ENCODE assay signal across 9 cellular contexts in the genomic region with DNA sequence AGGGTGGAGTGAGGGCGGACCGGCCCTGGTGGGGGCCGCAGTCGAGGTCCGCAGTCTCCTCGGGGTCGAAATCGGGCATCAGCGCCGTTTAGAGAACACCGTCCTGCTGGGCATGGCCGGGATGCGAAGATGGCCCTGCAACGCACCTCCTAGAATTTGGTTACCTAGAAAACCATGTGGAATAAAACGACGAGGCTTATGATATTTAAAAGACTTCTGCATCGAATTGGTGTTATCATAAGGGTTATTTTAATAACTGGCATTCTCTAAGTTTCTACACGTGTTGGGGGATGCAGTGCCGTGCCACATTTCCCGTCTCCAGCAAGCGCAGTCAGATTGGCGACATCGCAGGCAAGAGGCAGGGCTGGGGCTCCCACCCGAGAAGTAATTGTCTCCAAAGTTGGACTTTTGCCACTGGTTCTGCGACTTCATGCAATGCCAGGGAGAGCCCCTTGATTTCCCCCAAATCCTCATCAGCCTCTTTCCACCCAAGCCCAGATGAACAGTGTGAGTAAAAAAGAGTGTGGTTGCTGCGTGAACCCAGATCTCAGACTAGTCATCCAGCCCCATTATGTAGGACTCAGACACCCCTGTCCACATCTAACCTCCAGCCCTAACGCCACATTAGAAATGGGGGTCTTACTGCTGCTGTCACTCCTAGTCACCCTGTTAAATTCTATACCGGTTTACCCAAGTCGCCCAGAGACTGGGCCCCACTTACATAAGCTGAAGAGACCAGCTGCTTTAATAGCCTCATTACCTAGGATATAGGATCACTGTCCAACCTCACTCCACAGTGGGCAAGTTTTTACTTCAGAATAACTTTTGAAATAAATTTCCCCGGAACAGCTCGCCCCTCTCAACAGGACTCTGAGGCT. TPM values are rescaled to one million over a fixed set of nuclear protein-coding genes. Genes with fewer than 3 reads are reported as not detected.
DNase-seq lines count a peak whose midpoint lies in the region; ATAC-seq, FAIRE-seq and TF ChIP-seq lines count a peak whose summit lies in the region.
"Had no signal": no experiment of that assay in that cellular context is flagged by ENCODE, and none has a peak within 500 bp of the region (broad histone marks: within the 10 kb centered on the region; RNA-seq: fewer than 3 reads in every experiment).

No MANE protein-coding gene starts in this region.

- no peak overlapping the region for H3K23ac ChIP-seq in H1 (ENCODE audit: insufficient read length)

- H2BK20ac ChIP-seq in H1 (ENCODE audit: low read length) = no peak overlapping the region

- H3K4me3 Mint-ChIP-seq in naive thymus-derived CD8-positive, alpha-beta T cell = peak overlapping the region; percentile 86 to 99 (median 90)

- peaks cover 12 to 19% (median 16%) of the 10 kb centered on the region in 4 experiments for H3K4me1 ChIP-seq in H1 (replicated peaks in 1 of 4; ENCODE audit: control insufficient read depth in 3 of 4, insufficient read depth in 4 of 4, low read length in 3 of 4)
- no peaks in the 10 kb centered on the region for H3K4me1 ChIP-seq in urinary bladder (ENCODE audit: insufficient read depth)

- H3K27ac Mint-ChIP-seq in naive thymus-derived CD8-positive, alpha-beta T cell = peak overlapping the region; percentile 95 to 100 (median 99)

- H3K27ac ChIP-seq in H1 (ENCODE audit: low read depth, low read length) (peak overlapping the region; percentile 88), urinary bladder (ENCODE audit: low read depth) (peak overlapping the region; percentile 100)

- H3K4ac ChIP-seq in H1 (replicated peaks; ENCODE audit: insufficient read length, low read depth, low read length) = peak overlapping the region; percentile 3

- H3K9me3 Mint-ChIP-seq in naive thymus-derived CD8-positive, alpha-beta T cell = no peaks in the 10 kb centered on the region

- 0 out of 2 replicates have a peak overlapping the region, but pooled peaks have one; percentile 40 for H2BK15ac ChIP-seq in H1 (ENCODE audit: low read length)

- no peak overlapping the region for H3K14ac ChIP-seq in H1 (ENCODE audit: insufficient read length)

- no peak overlapping the region for H4K5ac ChIP-seq in H1 (ENCODE audit: insufficient read length, low read depth, low read length)

- no peak for TF ChIP-seq POLR2A in H1 (IDR thresholded peaks at IDR 0.05; ENCODE audit: control extremely low read depth in 1 of 2, low read depth in 2 of 2, low read length in 2 of 2)

- no peak overlapping the region for H2AK5ac ChIP-seq in H1 (ENCODE audit: low read depth, low read length)

- CTCF ChIA-PET in H1 (lab: Charles Lee; ENCODE audit: partially characterized antibody) = interaction anchor here (1.0 to 3.4 kb wide), 4 partner anchors 11 to 55 kb away, joined by 3 to 29 read pairs (median 4); no protein-coding TSS in a partner anchor

- TF ChIP-seq CTCF in H1 (IDR thresholded peaks at IDR 0.05; ENCODE audit: control extremely low read depth in 1 of 3, insufficient read depth in 1 of 3, low read depth in 1 of 3, low read length in 3 of 3) = no peak

- H3K79me1 ChIP-seq in H1 (ENCODE audit: low read depth, low read length) = no peaks in the 10 kb centered on the region

- DNase-seq in NOMO-1 treated with DMSO at 0.1 percent for 48 hours (lab: John Stamatoyannopoulos, UW; ENCODE audit: unreplicated experiment) (peak; percentile 54), NOMO-1 treated with dmso at 0.1 percent for 144 hours (lab: John Stamatoyannopoulos, UW; ENCODE audit: unreplicated experiment) (no peak), H1 (ENCODE audit: low read depth in 1 of 2, low spot score in 2 of 2) (no peak), NCI-H187 treated with DMSO at 0.1 percent for 48 hours (lab: John Stamatoyannopoulos, UW) (no peak)
- peak in 5 of 10 donors; percentile 46 to 73 (median 51) for DNase-seq in naive thymus-derived CD8-positive, alpha-beta T cell

- POLR2A ChIA-PET in H1 (lab: Charles Lee; ENCODE audit: partially characterized antibody) = interaction anchor here (1.1 to 2.0 kb wide), 3 partner anchors 10 to 352 kb away, joined by 3 to 5 read pairs (median 3); a partner anchor contains a TSS
- POLR2A ChIA-PET in naive thymus-derived CD8-positive, alpha-beta T cell (lab: Charles Lee) = interaction anchor here (0.6 to 8.3 kb wide), 9 partner anchors 10 to 390 kb away, joined by 3 to 173 read pairs (median 4); a partner anchor contains a TSS

- peaks cover 8% of the 10 kb centered on the region for H3K23me2 ChIP-seq in H1 (ENCODE audit: low read depth, low read length)

- no peak overlapping the region for H2BK5ac ChIP-seq in H1 (ENCODE audit: low read depth, low read length)

- H3K36me3 Mint-ChIP-seq in naive thymus-derived CD8-positive, alpha-beta T cell = peaks cover under 1 to 18% (median 12%) of the 10 kb centered on the region in 3 donors

- no peak overlapping the region for H2BK120ac ChIP-seq in H1 (replicated peaks; ENCODE audit: low read depth, low read length)

- 0 out of 7 replicates have a peak, but pooled peaks cover 0 to 2% (median 0%) of the 10 kb centered on the region in 4 experiments for H3K27me3 ChIP-seq in H1 (replicated peaks in 1 of 4; ENCODE audit: control insufficient read depth in 3 of 4, extremely low read depth in 1 of 4, insufficient read depth in 3 of 4, low read length in 3 of 4)

- WGBS in H1 (ENCODE audit: extremely low coverage in 1 of 2, insufficient coverage in 1 of 2, insufficient read length in 1 of 2, insufficient replicate concordance in 2 of 2, low coverage in 1 of 2, low lambda C conversion rate in 2 of 2, missing lambda C conversion rate in 1 of 2), 2 experiments = 23% methylated on average over 30 of the region's 31 CpGs; no CpG with 5 or more reads in 1 of the 2 experiments
- 17% methylated on average over 31 of the region's 31 CpGs for WGBS in urinary bladder

- no peaks in the 10 kb centered on the region for H3K79me2 ChIP-seq in H1 (ENCODE audit: control insufficient read depth in 1 of 2, insufficient read depth in 2 of 2, low read length in 2 of 2)

- H3K9me3 ChIP-seq in H1 (ENCODE audit: insufficient read depth in 2 of 2, low read depth in 1 of 2, low read length in 1 of 2) = no peaks in the 10 kb centered on the region

- H3K4me1 Mint-ChIP-seq in naive thymus-derived CD8-positive, alpha-beta T cell = peaks cover 19 to 65% (median 57%) of the 10 kb centered on the region in 4 donors

- peak overlapping the region; percentile 71; the same call in 1 of the 2 replicates for H2BK12ac ChIP-seq in H1 (ENCODE audit: low read depth, low read length)

- no peak for TF ChIP-seq RAD21 in H1 (IDR thresholded peaks at IDR 0.05 in 1 of 2, conservative IDR thresholded peaks at IDR 0.05 in 1 of 2; ENCODE audit: low read depth in 2 of 2, low read length in 2 of 2)

- peak overlapping the region; percentile 69 to 80 (median 78) for H3K4me3 ChIP-seq in H1 (ENCODE audit: extremely low read depth in 1 of 4, insufficient read depth in 2 of 4, low read depth in 3 of 4, low read length in 4 of 4)
- H3K4me3 ChIP-seq in urinary bladder (ENCODE audit: low read depth, low read length) = peak overlapping the region; percentile 72

- H3K27me3 Mint-ChIP-seq in naive thymus-derived CD8-positive, alpha-beta T cell = peaks cover 0 to 3% (median 0%) of the 10 kb centered on the region in 5 donors

- H3K18ac ChIP-seq in H1 (ENCODE audit: extremely low read depth, low read length) = peak overlapping the region; percentile 73; the same call in 1 of the 2 replicates

- no peaks in the 10 kb centered on the region for H4K20me1 ChIP-seq in H1 (replicated peaks in 1 of 2; ENCODE audit: control insufficient read depth in 1 of 2, insufficient read depth in 2 of 2, low read length in 2 of 2)

- H3K36me3 ChIP-seq in H1 (ENCODE audit: control insufficient read depth in 2 of 4, insufficient read depth in 4 of 4, low read length in 3 of 4) = no peaks in the 10 kb centered on the region
- no peaks in the 10 kb centered on the region for H3K36me3 ChIP-seq in urinary bladder (ENCODE audit: insufficient read depth)

- peak overlapping the region; percentile 66 for H4K8ac ChIP-seq in H1 (ENCODE audit: extremely low read depth, insufficient read depth, low read length)

- peak overlapping the region; percentile 48 for H3K56ac ChIP-seq in H1 (replicated peaks; ENCODE audit: insufficient read length, low read depth, low read length)

- H4K91ac ChIP-seq in H1 (replicated peaks; ENCODE audit: insufficient read length, low read length) = peak overlapping the region; percentile 29

- FAIRE-seq in H1 (lab: Jason Lieb, UNC) = no peak

- peak overlapping the region in 3 of 4 experiments; percentile 58 to 93 (median 92); a peak in 6 of 7 replicates for H3K9ac ChIP-seq in H1 (replicated peaks in 1 of 4; ENCODE audit: extremely low read depth in 1 of 4, low read depth in 3 of 4, low read length in 3 of 4)

- ATAC-seq in activated CD4-positive, CD25-positive, alpha-beta regulatory T cell treated with anti-CD3 and anti-CD28 coated beads, Interleukin-2, amount 50 U/mL, for 24 hours = peak; percentile 14 to 18
- ATAC-seq in naive thymus-derived CD8-positive, alpha-beta T cell = peak; percentile 3 to 4
- no peak for ATAC-seq in HG03095 (IDR thresholded peaks at IDR 0.05; ENCODE audit: unreplicated experiment)

- TF ChIP-seq EP300 in H1 (IDR thresholded peaks at IDR 0.05; ENCODE audit: borderline replicate concordance in 1 of 2, low read depth in 2 of 2, low read length in 2 of 2) = no peak

- peak overlapping the region; percentile 80 to 89 for H3K4me2 ChIP-seq in H1 (ENCODE audit: insufficient read depth in 1 of 2, low read depth in 2 of 2, low read length in 2 of 2)

- H2AFZ ChIP-seq in H1 (ENCODE audit: low read length) = no peak overlapping the region

RNA-seq across cellular contexts. Expression of a gene that starts 0.6 kb away (rescaled TPM):
- 6.0 and 8.7 TPM in 2 replicates for total RNA-seq in H1 (2021; fragmentation: NEBNext Ultra II Directional; extraction: Animal tissue kit (Norgen Biotek cat#: 25700))
- polyA plus RNA-seq in H1 (2011; rRNA removed) = 8.7 and 10.3 TPM in 2 replicates
- polyA plus RNA-seq in H1 (2011; cell fraction: cytosol; rRNA removed) = 9.7 TPM
- 19.8 TPM for polyA plus RNA-seq in H1 (2011; cell fraction: nucleus; rRNA removed)
- polyA plus RNA-seq in H1 (2012, experiment 1 of 2) = 10.0 to 13.4 TPM (median 11.4 TPM) in 4 replicates
- polyA plus RNA-seq in H1 (2012, experiment 2 of 2) = 4.7 TPM
- polyA plus RNA-seq in H1 (2013, experiment 1 of 2) = 8.4 TPM
- polyA plus RNA-seq in H1 (2013, experiment 2 of 2) = 9.0 TPM
- 5.3 and 7.8 TPM in 2 replicates for polyA minus RNA-seq in H1 (2011; rRNA and poly(A)+ RNA removed)
- 7.1 TPM for polyA minus RNA-seq in H1 (2011; cell fraction: cytosol; rRNA and poly(A)+ RNA removed)
- 14.8 TPM for polyA minus RNA-seq in H1 (2011; cell fraction: nucleus; rRNA and poly(A)+ RNA removed)
- total RNA-seq in naive thymus-derived CD8-positive, alpha-beta T cell = 10 to 100 TPM; 22.6 to 24.2 TPM
- polyA plus RNA-seq in naive thymus-derived CD8-positive, alpha-beta T cell = 10 to 100 TPM; 22.1 to 33.2 (median 26.0) TPM
- 6.4 TPM for total RNA-seq in urinary bladder
- 16.8 TPM for polyA plus RNA-seq in urinary bladder

RNA-seq across cellular contexts. Expression of a gene that starts 40.4 kb away (rescaled TPM):
- not detected in 2 replicates for total RNA-seq in H1 (2021; fragmentation: NEBNext Ultra II Directional; extraction: Animal tissue kit (Norgen Biotek cat#: 25700))
- 0.05 and 0.06 TPM in 2 replicates for polyA plus RNA-seq in H1 (2011; rRNA removed)
- 0.04 TPM for polyA plus RNA-seq in H1 (2011; cell fraction: cytosol; rRNA removed)
- 0.43 TPM for polyA plus RNA-seq in H1 (2011; cell fraction: nucleus; rRNA removed)
- polyA plus RNA-seq in H1 (2012, experiment 1 of 2) = 0.06 to 0.32 TPM (median 0.09 TPM) in 3 of 4 replicates, not detected in the other
- polyA plus RNA-seq in H1 (2012, experiment 2 of 2) = not detected
- polyA plus RNA-seq in H1 (2013, experiment 1 of 2) = 0.04 TPM
- polyA plus RNA-seq in H1 (2013, experiment 2 of 2) = 0.02 TPM
- 0.28 and 0.29 TPM in 2 replicates for polyA minus RNA-seq in H1 (2011; rRNA and poly(A)+ RNA removed)
- polyA minus RNA-seq in H1 (2011; cell fraction: cytosol; rRNA and poly(A)+ RNA removed) = not detected
- polyA minus RNA-seq in H1 (2011; cell fraction: nucleus; rRNA and poly(A)+ RNA removed) = 0.30 TPM
- total RNA-seq in naive thymus-derived CD8-positive, alpha-beta T cell = 10 to 100 TPM; 14.7 to 15.4 TPM
- under 1 TPM; 0.29 to 0.75 (median 0.52) TPM for polyA plus RNA-seq in naive thymus-derived CD8-positive, alpha-beta T cell
- not detected for total RNA-seq in urinary bladder
- polyA plus RNA-seq in urinary bladder = not detected
- total RNA-seq: dermis microvascular lymphatic vessel endothelial cell had no signal

RNA-seq across cellular contexts. Expression of a gene that starts 57.2 kb away (rescaled TPM):
- not detected in 2 replicates for total RNA-seq in H1 (2021; fragmentation: NEBNext Ultra II Directional; extraction: Animal tissue kit (Norgen Biotek cat#: 25700))
- polyA plus RNA-seq in H1 (2011; rRNA removed) (not detected in 2 replicates), urinary bladder (not detected)
- polyA plus RNA-seq in H1 (2011; cell fraction: cytosol; rRNA removed) = not detected
- polyA plus RNA-seq in H1 (2011; cell fraction: nucleus; rRNA removed) = not detected
- polyA plus RNA-seq in H1 (2012, experiment 1 of 2) = not detected in 4 replicates
- polyA plus RNA-seq in H1 (2012, experiment 2 of 2) = not detected
- not detected for polyA plus RNA-seq in H1 (2013, experiment 1 of 2)
- polyA plus RNA-seq in H1 (2013, experiment 2 of 2) = not detected
- polyA minus RNA-seq in H1 (2011; rRNA and poly(A)+ RNA removed) = not detected in 2 replicates
- not detected for polyA minus RNA-seq in H1 (2011; cell fraction: cytosol; rRNA and poly(A)+ RNA removed)
- polyA minus RNA-seq in H1 (2011; cell fraction: nucleus; rRNA and poly(A)+ RNA removed) = not detected
- total RNA-seq in naive thymus-derived CD8-positive, alpha-beta T cell = not detected
- not detected for polyA plus RNA-seq in naive thymus-derived CD8-positive, alpha-beta T cell
- not detected for total RNA-seq in urinary bladder
- total RNA-seq: dermis microvascular lymphatic vessel endothelial cell had no signal

Comparison
In these comparisons a context has a peak if more than half of its experiments do, and no peak if none do; other contexts are left out.
1. RNA of a gene that starts 40.4 kb away (total RNA-seq): 14.7 to 15.4 TPM in naive thymus-derived CD8-positive, alpha-beta T cell; not detected in urinary bladder (single experiment) and not detected in H1; every median in the first group is over 10 times any median in the second.